11 cellular contexts compared by ENCODE assay signal in genomic region chr12:6935551-6936377, GRCh38. TPM values are rescaled to one million over a fixed set of nuclear protein-coding genes. Genes with fewer than 3 reads are reported as not detected.
A peak's percentile ranks its signal among the peaks of the same experiment; 100 is the strongest.
DNase-seq lines count a peak whose midpoint lies in the region; ATAC-seq, FAIRE-seq and TF ChIP-seq lines count a peak whose summit lies in the region.
"Had no signal": no experiment of that assay in that cellular context is flagged by ENCODE, and none has a peak within 500 bp of the region (broad histone marks: within the 10 kb centered on the region; RNA-seq: fewer than 3 reads in every experiment).

No MANE protein-coding gene starts in this region.

- in situ Hi-C loops in HepG2 (cut with HindIII; ENCODE audit: extremely low pct_ligation_motif_present, low pct_unique_long_range_greater_than_20kb) = no loop called here

- peaks cover 65% of the 10 kb centered on the region for H3K4me1 Mint-ChIP-seq in activated T-helper 1 cell treated with anti-CD3 and anti-CD28 coated beads, Interleukin-12 subunit alpha, Interleukin-12 subunit beta, Interleukin-2, Interleukin-4 antibody, amounts not matched to agents 30 ng/mL and 10 ng/mL and 1 ng/mL, durations not matched to agents 14 hours and 24 hours and 36 hours (ENCODE audit: low read depth)

- H3K9me3 ChIP-seq in HepG2 (ENCODE audit: low read length) (no peaks in the 10 kb centered on the region), right lobe of liver (no peaks in the 10 kb centered on the region), kidney (ENCODE audit: control insufficient read depth in 1 of 2, low read length in 2 of 2) (no peaks in the 10 kb centered on the region), uterus (no peaks in the 10 kb centered on the region)

- H3K27me3 Mint-ChIP-seq in activated T-helper 1 cell treated with anti-CD3 and anti-CD28 coated beads, Interleukin-12 subunit alpha, Interleukin-12 subunit beta, Interleukin-2, Interleukin-4 antibody, amounts not matched to agents 30 ng/mL and 10 ng/mL and 1 ng/mL, durations not matched to agents 14 hours and 24 hours and 36 hours (ENCODE audit: insufficient read depth) = no peaks in the 10 kb centered on the region

- FAIRE-seq in HepG2 (lab: Jason Lieb, UNC) = no peak
- FAIRE-seq in kidney (lab: Jason Lieb, UNC) = no peak

- no peak for TF ChIP-seq EP300 in HepG2 (IDR thresholded peaks at IDR 0.05; ENCODE audit: low read depth in 2 of 2, low read length in 2 of 2)
- no peak for TF ChIP-seq EP300 in HepG2 (CRISPR knock-in tag; IDR thresholded peaks at IDR 0.05; ENCODE audit: borderline replicate concordance)

- H3K4me3 Mint-ChIP-seq in activated T-helper 1 cell treated with anti-CD3 and anti-CD28 coated beads, Interleukin-12 subunit alpha, Interleukin-12 subunit beta, Interleukin-2, Interleukin-4 antibody, amounts not matched to agents 30 ng/mL and 10 ng/mL and 1 ng/mL, durations not matched to agents 14 hours and 24 hours and 36 hours = peak overlapping the region; percentile 88

- H3K27ac ChIP-seq in HepG2 (ENCODE audit: extremely low read length, insufficient read depth, low read length) (no peak overlapping the region), right lobe of liver (no peak overlapping the region), kidney (ENCODE audit: low read depth in 2 of 2, low read length in 2 of 2) (no peak overlapping the region), uterus (peak overlapping the region; percentile 45 to 97)

- no peak overlapping the region for H3K4me2 ChIP-seq in HepG2 (ENCODE audit: low read depth, low read length)

- peak overlapping the region; percentile 98 for H3K27ac Mint-ChIP-seq in activated T-helper 1 cell treated with anti-CD3 and anti-CD28 coated beads, Interleukin-12 subunit alpha, Interleukin-12 subunit beta, Interleukin-2, Interleukin-4 antibody, amounts not matched to agents 30 ng/mL and 10 ng/mL and 1 ng/mL, durations not matched to agents 14 hours and 24 hours and 36 hours

- TF ChIP-seq RAD21 in HepG2 (CRISPR knock-in tag; IDR thresholded peaks at IDR 0.05) = no peak

- DNase-seq in HepG2 (ENCODE audit: low spot score) (no peak), right lobe of liver (no peak), kidney (peak; percentile 77), uterus (no peak), NCI-H446 treated with DMSO at 0.1 percent for 48 hours (lab: John Stamatoyannopoulos, UW) (no peak)
- no peak for DNase-seq in activated T-helper 1 cell treated with anti-CD3 and anti-CD28 coated beads, Interleukin-12 subunit alpha, Interleukin-12 subunit beta, Interleukin-2, Interleukin-4 antibody, amounts not matched to agents 30 ng/mL and 10 ng/mL and 1 ng/mL, durations not matched to agents 14 hours and 24 hours and 36 hours (ENCODE audit: low spot score)
- DNase-seq: NCI-H2029, SHP77 had no signal

- peaks cover 8 to 32% of the 10 kb centered on the region in 2 experiments for H3K36me3 ChIP-seq in HepG2 (replicated peaks in 1 of 2; ENCODE audit: control insufficient read depth in 1 of 2, insufficient read depth in 2 of 2, low read length in 2 of 2)
- peaks cover 0 to 15% (median 2%) of the 10 kb centered on the region in 4 donors for H3K36me3 ChIP-seq in right lobe of liver
- peaks cover 3 to 10% of the 10 kb centered on the region in 2 donors for H3K36me3 ChIP-seq in kidney (ENCODE audit: control insufficient read depth in 1 of 2, insufficient read depth in 2 of 2, low read length in 2 of 2)
- no peaks in the 10 kb centered on the region for H3K36me3 ChIP-seq in uterus

- H3K79me2 ChIP-seq in HepG2 (ENCODE audit: insufficient read depth, low read length) = peaks cover 9% of the 10 kb centered on the region

- ATAC-seq in HepG2 (no peak), right lobe of liver (no peak), GM18502 (IDR thresholded peaks at IDR 0.05; ENCODE audit: poor library complexity, unreplicated experiment) (no peak), GM19023 (IDR thresholded peaks at IDR 0.05; ENCODE audit: unreplicated experiment) (no peak)

- H4K20me1 ChIP-seq in HepG2 (ENCODE audit: insufficient read depth, low read length) = no peaks in the 10 kb centered on the region

- no peak overlapping the region for H2AFZ ChIP-seq in HepG2 (ENCODE audit: low read length)

- H3K27me3 ChIP-seq in HepG2 (ENCODE audit: control insufficient read depth in 1 of 2, insufficient read depth in 2 of 2, low read length in 2 of 2) (no peaks in the 10 kb centered on the region), right lobe of liver (no peaks in the 10 kb centered on the region), uterus (no peaks in the 10 kb centered on the region)

- TF ChIP-seq CTCF in HepG2 (CRISPR knock-in tag; IDR thresholded peaks at IDR 0.05) (no peak), right lobe of liver (IDR thresholded peaks at IDR 0.05) (no peak), kidney (IDR thresholded peaks at IDR 0.05; ENCODE audit: borderline replicate concordance, extremely low read depth, insufficient read depth) (no peak), uterus (IDR thresholded peaks at IDR 0.05) (no peak)

- H3K9ac ChIP-seq in HepG2 (ENCODE audit: insufficient read depth, low read depth, low read length) (no peak overlapping the region), kidney (ENCODE audit: low read length in 2 of 2) (no peak overlapping the region)

- H3K36me3 Mint-ChIP-seq in activated T-helper 1 cell treated with anti-CD3 and anti-CD28 coated beads, Interleukin-12 subunit alpha, Interleukin-12 subunit beta, Interleukin-2, Interleukin-4 antibody, amounts not matched to agents 30 ng/mL and 10 ng/mL and 1 ng/mL, durations not matched to agents 14 hours and 24 hours and 36 hours (ENCODE audit: low read depth) = peaks cover 43% of the 10 kb centered on the region

- POLR2A ChIA-PET in HepG2 (lab: Yijun Ruan, JAX) = interaction anchor here (2.0 to 4.6 kb wide), 2 partner anchors 10 kb away, joined by 8 to 30 read pairs; no protein-coding TSS in a partner anchor

- no peaks in the 10 kb centered on the region for H3K9me3 Mint-ChIP-seq in activated T-helper 1 cell treated with anti-CD3 and anti-CD28 coated beads, Interleukin-12 subunit alpha, Interleukin-12 subunit beta, Interleukin-2, Interleukin-4 antibody, amounts not matched to agents 30 ng/mL and 10 ng/mL and 1 ng/mL, durations not matched to agents 14 hours and 24 hours and 36 hours

- CTCF ChIA-PET in HepG2 (lab: Yijun Ruan, JAX; ENCODE audit: low intra/inter-chr PET ratio, low total read pairs) = no interaction called here

- intact Hi-C loops in HepG2 (cut with micrococcal nuclease; ENCODE audit: unreplicated experiment) = no loop called here
- intact Hi-C loops in right lobe of liver (cut with DNase I) = no loop called here
- intact Hi-C loops in activated T-helper 1 cell treated with anti-CD3 and anti-CD28 coated beads, Interleukin-12 subunit alpha, Interleukin-12 subunit beta, Interleukin-2, Interleukin-4 antibody, amounts not matched to agents 30 ng/mL and 10 ng/mL and 1 ng/mL, durations not matched to agents 14 hours and 24 hours and 36 hours (cut with micrococcal nuclease) = no loop called here
- intact Hi-C loops in kidney (cut with DNase I) = no loop called here
- intact Hi-C loops in uterus (cut with DNase I; ENCODE audit: low total_unique reads) = no loop called here

- no peak for TF ChIP-seq POLR2A in HepG2 (IDR thresholded peaks at IDR 0.05; ENCODE audit: insufficient read depth in 1 of 2, low read depth in 2 of 2, low read length in 2 of 2)
- no peak for TF ChIP-seq POLR2A in right lobe of liver (IDR thresholded peaks at IDR 0.05)
- no peak for TF ChIP-seq POLR2A in uterus (IDR thresholded peaks at IDR 0.05)

- WGBS in HepG2 (ENCODE audit: low lambda C conversion rate) = 93% methylated on average over 14 of the region's 16 CpGs
- 67% methylated on average over 4 of the region's 16 CpGs for WGBS in right lobe of liver (ENCODE audit: insufficient coverage, low coverage, low lambda C conversion rate, missing lambda C conversion rate)

- H3K4me1 ChIP-seq in HepG2 (ENCODE audit: insufficient read depth, low read length) (peaks cover 36% of the 10 kb centered on the region), right lobe of liver (peaks cover 0 to 15% (median 0%) of the 10 kb centered on the region in 4 donors), kidney (ENCODE audit: control insufficient read depth in 1 of 2, insufficient read depth in 1 of 2, low read depth in 1 of 2, low read length in 2 of 2) (peaks cover 21% of the 10 kb centered on the region in 2 donors), uterus (peaks cover 18 to 31% of the 10 kb centered on the region in 2 donors)

- H3K4me3 ChIP-seq in HepG2 (replicated peaks in 1 of 3; ENCODE audit: insufficient read depth in 1 of 3, low read depth in 2 of 3, low read length in 3 of 3) (no peak overlapping the region), right lobe of liver (no peak overlapping the region), kidney (ENCODE audit: low read length in 2 of 2) (no peak overlapping the region), uterus (no peak overlapping the region)

- BruUV-seq in HepG2 (replicated peaks; lab: Mats Ljungman, UMichigan) = no TSS peak

RNA-seq across cellular contexts. Expression of gene RNU7-1, which starts 7.9 kb away (rescaled TPM):
- total RNA-seq in HepG2 (2016; rRNA removed; fragmentation: Illumina TruSeq; extraction: Trizol) = not detected in 2 replicates
- total RNA-seq in HepG2 (2016; cell fraction: cytosol; rRNA removed; fragmentation: Illumina TruSeq; extraction: Trizol; ENCODE audit: low read depth) = not detected in 2 replicates
- not detected in 2 replicates for total RNA-seq in HepG2 (2016; cell fraction: insoluble cytoplasmic fraction; rRNA removed; fragmentation: Illumina TruSeq; extraction: Trizol)
- total RNA-seq in HepG2 (2016; cell fraction: membrane; rRNA removed; fragmentation: Illumina TruSeq; extraction: Trizol) = not detected in 2 replicates
- total RNA-seq in HepG2 (2016; cell fraction: nucleus; rRNA removed; fragmentation: Illumina TruSeq; extraction: Trizol) = not detected in 2 replicates
- polyA plus RNA-seq in HepG2 (2011; rRNA removed) = not detected in 2 replicates
- polyA plus RNA-seq in HepG2 (2011; cell fraction: cytosol; rRNA removed) = not detected in 2 replicates
- polyA plus RNA-seq in HepG2 (2011; cell fraction: nucleus; rRNA removed) = not detected in 2 replicates
- not detected in 2 replicates for polyA plus RNA-seq in HepG2 (2012)
- not detected in 2 replicates for polyA plus RNA-seq in HepG2 (2016; cell fraction: cytosol; fragmentation: Illumina TruSeq; extraction: Trizol; ENCODE audit: low read depth)
- not detected in 2 replicates for polyA plus RNA-seq in HepG2 (2016; cell fraction: insoluble cytoplasmic fraction; fragmentation: Illumina TruSeq; extraction: Trizol; ENCODE audit: low read depth)
- polyA plus RNA-seq in HepG2 (2016; cell fraction: membrane; fragmentation: Illumina TruSeq; extraction: Trizol; ENCODE audit: low read depth) = not detected in 2 replicates
- not detected in 2 replicates for polyA plus RNA-seq in HepG2 (2016; cell fraction: nucleus; fragmentation: Illumina TruSeq; extraction: Trizol; ENCODE audit: insufficient read depth, low read depth)
- polyA minus RNA-seq in HepG2 (2011; rRNA and poly(A)+ RNA removed; ENCODE audit: low replicate concordance) = not detected in 2 replicates
- not detected in 2 replicates for polyA minus RNA-seq in HepG2 (2011; cell fraction: cytosol; rRNA and poly(A)+ RNA removed)
- not detected in 2 replicates for polyA minus RNA-seq in HepG2 (2011; cell fraction: nucleus; rRNA and poly(A)+ RNA removed)
- not detected for total RNA-seq in right lobe of liver
- total RNA-seq in activated T-helper 1 cell treated with anti-CD3 and anti-CD28 coated beads, Interleukin-12 subunit alpha, Interleukin-12 subunit beta, Interleukin-2, Interleukin-4 antibody, amounts not matched to agents 30 ng/mL and 10 ng/mL and 1 ng/mL, durations not matched to agents 14 hours and 24 hours and 36 hours = not detected in 2 replicates
- not detected for total RNA-seq in kidney
- polyA plus RNA-seq in kidney (ENCODE audit: insufficient read depth, low read depth, low replicate concordance) = not detected
- total RNA-seq in uterus = not detected
- total RNA-seq: mesenteric fat pad had no signal

RNA-seq across cellular contexts. Expression of gene ATN1, which starts 8.0 kb away (rescaled TPM):
- 2.1 TPM in 2 replicates for total RNA-seq in HepG2 (2016; rRNA removed; fragmentation: Illumina TruSeq; extraction: Trizol)
- total RNA-seq in HepG2 (2016; cell fraction: cytosol; rRNA removed; fragmentation: Illumina TruSeq; extraction: Trizol; ENCODE audit: low read depth) = 0.97 and 1.4 TPM in 2 replicates
- 1.8 and 2.3 TPM in 2 replicates for total RNA-seq in HepG2 (2016; cell fraction: insoluble cytoplasmic fraction; rRNA removed; fragmentation: Illumina TruSeq; extraction: Trizol)
- total RNA-seq in HepG2 (2016; cell fraction: membrane; rRNA removed; fragmentation: Illumina TruSeq; extraction: Trizol) = 3.1 and 3.4 TPM in 2 replicates
- total RNA-seq in HepG2 (2016; cell fraction: nucleus; rRNA removed; fragmentation: Illumina TruSeq; extraction: Trizol) = 3.3 and 4.6 TPM in 2 replicates
- polyA plus RNA-seq in HepG2 (2011; rRNA removed) = 8.6 and 10.7 TPM in 2 replicates
- 3.5 and 4.5 TPM in 2 replicates for polyA plus RNA-seq in HepG2 (2011; cell fraction: cytosol; rRNA removed)
- polyA plus RNA-seq in HepG2 (2011; cell fraction: nucleus; rRNA removed) = 50.2 and 56.9 TPM in 2 replicates
- 20.6 and 31.4 TPM in 2 replicates for polyA plus RNA-seq in HepG2 (2012)
- 8.7 and 9.0 TPM in 2 replicates for polyA plus RNA-seq in HepG2 (2016; cell fraction: cytosol; fragmentation: Illumina TruSeq; extraction: Trizol; ENCODE audit: low read depth)
- polyA plus RNA-seq in HepG2 (2016; cell fraction: insoluble cytoplasmic fraction; fragmentation: Illumina TruSeq; extraction: Trizol; ENCODE audit: low read depth) = 13.6 and 21.5 TPM in 2 replicates
- polyA plus RNA-seq in HepG2 (2016; cell fraction: membrane; fragmentation: Illumina TruSeq; extraction: Trizol; ENCODE audit: low read depth) = 11.0 and 15.3 TPM in 2 replicates
- polyA plus RNA-seq in HepG2 (2016; cell fraction: nucleus; fragmentation: Illumina TruSeq; extraction: Trizol; ENCODE audit: insufficient read depth, low read depth) = 41.0 and 44.9 TPM in 2 replicates
- polyA minus RNA-seq in HepG2 (2011; rRNA and poly(A)+ RNA removed; ENCODE audit: low replicate concordance) = 13.5 and 19.8 TPM in 2 replicates
- 10.4 and 11.3 TPM in 2 replicates for polyA minus RNA-seq in HepG2 (2011; cell fraction: cytosol; rRNA and poly(A)+ RNA removed)
- 11.7 and 14.7 TPM in 2 replicates for polyA minus RNA-seq in HepG2 (2011; cell fraction: nucleus; rRNA and poly(A)+ RNA removed)
- 10 to 100 TPM in 5 of 6 experiments, 1 to 10 TPM in 1; 9.2 to 24.1 (median 16.8) TPM for total RNA-seq in right lobe of liver
- total RNA-seq in activated T-helper 1 cell treated with anti-CD3 and anti-CD28 coated beads, Interleukin-12 subunit alpha, Interleukin-12 subunit beta, Interleukin-2, Interleukin-4 antibody, amounts not matched to agents 30 ng/mL and 10 ng/mL and 1 ng/mL, durations not matched to agents 14 hours and 24 hours and 36 hours = 70.8 and 71.2 TPM in 2 replicates
- 119 TPM for total RNA-seq in kidney
- 34.2 TPM for polyA plus RNA-seq in kidney (ENCODE audit: insufficient read depth, low read depth, low replicate concordance)
- total RNA-seq in uterus = 100 to 1,000 TPM in 1 of 4 donors, 10 to 100 TPM in 3; 10.8 to 283 (median 28.7) TPM

RNA-seq across cellular contexts. Expression of gene C12orf57, which starts 8.1 kb away (rescaled TPM):
- total RNA-seq in HepG2 (2016; rRNA removed; fragmentation: Illumina TruSeq; extraction: Trizol) (84.0 and 89.7 TPM in 2 replicates), right lobe of liver (100 to 1,000 TPM in 2 of 6 experiments, 10 to 100 TPM in 4; 47.6 to 189 (median 70.5) TPM), kidney (175 TPM), uterus (1,000 to 10,000 TPM in 2 of 4 donors, 100 to 1,000 TPM in 2; 259 to 2,496 (median 1,289) TPM)
- total RNA-seq in HepG2 (2016; cell fraction: cytosol; rRNA removed; fragmentation: Illumina TruSeq; extraction: Trizol; ENCODE audit: low read depth) = 98.3 and 102 TPM in 2 replicates
- total RNA-seq in HepG2 (2016; cell fraction: insoluble cytoplasmic fraction; rRNA removed; fragmentation: Illumina TruSeq; extraction: Trizol) = 84.2 and 105 TPM in 2 replicates
- 106 and 113 TPM in 2 replicates for total RNA-seq in HepG2 (2016; cell fraction: membrane; rRNA removed; fragmentation: Illumina TruSeq; extraction: Trizol)
- total RNA-seq in HepG2 (2016; cell fraction: nucleus; rRNA removed; fragmentation: Illumina TruSeq; extraction: Trizol) = 42.1 and 43.4 TPM in 2 replicates
- polyA plus RNA-seq in HepG2 (2011; rRNA removed) (287 and 302 TPM in 2 replicates), kidney (ENCODE audit: insufficient read depth, low read depth, low replicate concordance) (336 TPM)
- 405 and 458 TPM in 2 replicates for polyA plus RNA-seq in HepG2 (2011; cell fraction: cytosol; rRNA removed)
- polyA plus RNA-seq in HepG2 (2011; cell fraction: nucleus; rRNA removed) = 151 and 164 TPM in 2 replicates
- 75.2 and 129 TPM in 2 replicates for polyA plus RNA-seq in HepG2 (2012)
- polyA plus RNA-seq in HepG2 (2016; cell fraction: cytosol; fragmentation: Illumina TruSeq; extraction: Trizol; ENCODE audit: low read depth) = 86.1 and 87.7 TPM in 2 replicates
- polyA plus RNA-seq in HepG2 (2016; cell fraction: insoluble cytoplasmic fraction; fragmentation: Illumina TruSeq; extraction: Trizol; ENCODE audit: low read depth) = 98.5 and 104 TPM in 2 replicates
- polyA plus RNA-seq in HepG2 (2016; cell fraction: membrane; fragmentation: Illumina TruSeq; extraction: Trizol; ENCODE audit: low read depth) = 96.1 and 98.2 TPM in 2 replicates
- 57.2 and 57.4 TPM in 2 replicates for polyA plus RNA-seq in HepG2 (2016; cell fraction: nucleus; fragmentation: Illumina TruSeq; extraction: Trizol; ENCODE audit: insufficient read depth, low read depth)
- 93.0 and 145 TPM in 2 replicates for polyA minus RNA-seq in HepG2 (2011; rRNA and poly(A)+ RNA removed; ENCODE audit: low replicate concordance)
- 36.8 and 41.7 TPM in 2 replicates for polyA minus RNA-seq in HepG2 (2011; cell fraction: cytosol; rRNA and poly(A)+ RNA removed)
- polyA minus RNA-seq in HepG2 (2011; cell fraction: nucleus; rRNA and poly(A)+ RNA removed) = 37.5 and 38.8 TPM in 2 replicates
- total RNA-seq in activated T-helper 1 cell treated with anti-CD3 and anti-CD28 coated beads, Interleukin-12 subunit alpha, Interleukin-12 subunit beta, Interleukin-2, Interleukin-4 antibody, amounts not matched to agents 30 ng/mL and 10 ng/mL and 1 ng/mL, durations not matched to agents 14 hours and 24 hours and 36 hours = 190 and 197 TPM in 2 replicates

RNA-seq across cellular contexts. Expression of gene PTPN6, which starts 15.4 kb away (rescaled TPM):
- total RNA-seq in HepG2 (2016; rRNA removed; fragmentation: Illumina TruSeq; extraction: Trizol) = 9.5 and 10.6 TPM in 2 replicates
- 2.7 and 2.8 TPM in 2 replicates for total RNA-seq in HepG2 (2016; cell fraction: cytosol; rRNA removed; fragmentation: Illumina TruSeq; extraction: Trizol; ENCODE audit: low read depth)
- total RNA-seq in HepG2 (2016; cell fraction: insoluble cytoplasmic fraction; rRNA removed; fragmentation: Illumina TruSeq; extraction: Trizol) = 9.8 and 10.6 TPM in 2 replicates
- 5.0 and 5.3 TPM in 2 replicates for total RNA-seq in HepG2 (2016; cell fraction: membrane; rRNA removed; fragmentation: Illumina TruSeq; extraction: Trizol)
- 6.1 and 6.3 TPM in 2 replicates for total RNA-seq in HepG2 (2016; cell fraction: nucleus; rRNA removed; fragmentation: Illumina TruSeq; extraction: Trizol)
- 9.1 and 10.5 TPM in 2 replicates for polyA plus RNA-seq in HepG2 (2011; rRNA removed)
- 8.0 and 10.7 TPM in 2 replicates for polyA plus RNA-seq in HepG2 (2011; cell fraction: cytosol; rRNA removed)
- polyA plus RNA-seq in HepG2 (2011; cell fraction: nucleus; rRNA removed) = 13.2 and 17.8 TPM in 2 replicates
- polyA plus RNA-seq in HepG2 (2012) = 9.0 and 12.4 TPM in 2 replicates
- polyA plus RNA-seq in HepG2 (2016; cell fraction: cytosol; fragmentation: Illumina TruSeq; extraction: Trizol; ENCODE audit: low read depth) = 1.6 and 1.7 TPM in 2 replicates
- 8.9 and 12.5 TPM in 2 replicates for polyA plus RNA-seq in HepG2 (2016; cell fraction: insoluble cytoplasmic fraction; fragmentation: Illumina TruSeq; extraction: Trizol; ENCODE audit: low read depth)
- 3.1 and 4.4 TPM in 2 replicates for polyA plus RNA-seq in HepG2 (2016; cell fraction: membrane; fragmentation: Illumina TruSeq; extraction: Trizol; ENCODE audit: low read depth)
- polyA plus RNA-seq in HepG2 (2016; cell fraction: nucleus; fragmentation: Illumina TruSeq; extraction: Trizol; ENCODE audit: insufficient read depth, low read depth) = 17.8 and 18.0 TPM in 2 replicates
- polyA minus RNA-seq in HepG2 (2011; rRNA and poly(A)+ RNA removed; ENCODE audit: low replicate concordance) = 14.7 and 22.7 TPM in 2 replicates
- polyA minus RNA-seq in HepG2 (2011; cell fraction: cytosol; rRNA and poly(A)+ RNA removed) = 10.0 and 10.3 TPM in 2 replicates
- 4.1 and 4.2 TPM in 2 replicates for polyA minus RNA-seq in HepG2 (2011; cell fraction: nucleus; rRNA and poly(A)+ RNA removed)
- 10 to 100 TPM; 12.1 to 30.6 (median 19.4) TPM for total RNA-seq in right lobe of liver
- 332 and 341 TPM in 2 replicates for total RNA-seq in activated T-helper 1 cell treated with anti-CD3 and anti-CD28 coated beads, Interleukin-12 subunit alpha, Interleukin-12 subunit beta, Interleukin-2, Interleukin-4 antibody, amounts not matched to agents 30 ng/mL and 10 ng/mL and 1 ng/mL, durations not matched to agents 14 hours and 24 hours and 36 hours
- 70.8 TPM for total RNA-seq in kidney
- 38.0 TPM for polyA plus RNA-seq in kidney (ENCODE audit: insufficient read depth, low read depth, low replicate concordance)
- total RNA-seq in uterus = 10 to 100 TPM in 2 of 4 donors, under 1 TPM in 2; 0.59 to 19.8 (median 5.9) TPM

RNA-seq across cellular contexts. Expression of gene ENO2, which starts 21.4 kb away (rescaled TPM):
- total RNA-seq in HepG2 (2016; rRNA removed; fragmentation: Illumina TruSeq; extraction: Trizol) (15.9 and 19.3 TPM in 2 replicates), right lobe of liver (1 to 10 TPM; 1.1 to 9.3 (median 2.0) TPM), kidney (35.7 TPM), uterus (10 to 100 TPM in 3 of 4 donors, 1 to 10 TPM in 1; 9.7 to 84.7 (median 24.4) TPM)
- 5.8 and 6.3 TPM in 2 replicates for total RNA-seq in HepG2 (2016; cell fraction: cytosol; rRNA removed; fragmentation: Illumina TruSeq; extraction: Trizol; ENCODE audit: low read depth)
- 12.7 and 19.8 TPM in 2 replicates for total RNA-seq in HepG2 (2016; cell fraction: insoluble cytoplasmic fraction; rRNA removed; fragmentation: Illumina TruSeq; extraction: Trizol)
- total RNA-seq in HepG2 (2016; cell fraction: membrane; rRNA removed; fragmentation: Illumina TruSeq; extraction: Trizol) = 7.9 and 8.5 TPM in 2 replicates
- total RNA-seq in HepG2 (2016; cell fraction: nucleus; rRNA removed; fragmentation: Illumina TruSeq; extraction: Trizol) = 21.7 and 25.4 TPM in 2 replicates
- polyA plus RNA-seq in HepG2 (2011; rRNA removed) (136 and 144 TPM in 2 replicates), kidney (ENCODE audit: insufficient read depth, low read depth, low replicate concordance) (10.3 TPM)
- 105 and 112 TPM in 2 replicates for polyA plus RNA-seq in HepG2 (2011; cell fraction: cytosol; rRNA removed)
- 451 and 486 TPM in 2 replicates for polyA plus RNA-seq in HepG2 (2011; cell fraction: nucleus; rRNA removed)
- polyA plus RNA-seq in HepG2 (2012) = 102 and 116 TPM in 2 replicates
- 3.6 and 3.8 TPM in 2 replicates for polyA plus RNA-seq in HepG2 (2016; cell fraction: cytosol; fragmentation: Illumina TruSeq; extraction: Trizol; ENCODE audit: low read depth)
- 18.2 and 20.1 TPM in 2 replicates for polyA plus RNA-seq in HepG2 (2016; cell fraction: insoluble cytoplasmic fraction; fragmentation: Illumina TruSeq; extraction: Trizol; ENCODE audit: low read depth)
- polyA plus RNA-seq in HepG2 (2016; cell fraction: membrane; fragmentation: Illumina TruSeq; extraction: Trizol; ENCODE audit: low read depth) = 7.1 and 7.2 TPM in 2 replicates
- polyA plus RNA-seq in HepG2 (2016; cell fraction: nucleus; fragmentation: Illumina TruSeq; extraction: Trizol; ENCODE audit: insufficient read depth, low read depth) = 89.6 and 99.9 TPM in 2 replicates
- polyA minus RNA-seq in HepG2 (2011; rRNA and poly(A)+ RNA removed; ENCODE audit: low replicate concordance) = 23.5 and 92.8 TPM in 2 replicates
- 35.6 and 39.9 TPM in 2 replicates for polyA minus RNA-seq in HepG2 (2011; cell fraction: cytosol; rRNA and poly(A)+ RNA removed)
- 44.7 and 52.6 TPM in 2 replicates for polyA minus RNA-seq in HepG2 (2011; cell fraction: nucleus; rRNA and poly(A)+ RNA removed)
- total RNA-seq in activated T-helper 1 cell treated with anti-CD3 and anti-CD28 coated beads, Interleukin-12 subunit alpha, Interleukin-12 subunit beta, Interleukin-2, Interleukin-4 antibody, amounts not matched to agents 30 ng/mL and 10 ng/mL and 1 ng/mL, durations not matched to agents 14 hours and 24 hours and 36 hours = 147 and 156 TPM in 2 replicates

Comparison
In these comparisons a context has a peak if more than half of its experiments do, and no peak if none do; other contexts are left out.
1. H3K27ac ChIP-seq: peak in uterus (2 of 2); none in HepG2 (single experiment), right lobe of liver (0 of 3) and kidney (0 of 2).